Comparison of ENCODE assay signal across 25 cellular contexts in genomic region chr17:33893192-33893591, GRCh38.
"Had no signal": no experiment of that assay in that cellular context is flagged by ENCODE, and none has a peak within 500 bp of the region (broad histone marks: within the 10 kb centered on the region; RNA-seq: fewer than 3 reads in every experiment).

No MANE protein-coding gene starts in this region.

- H3K27me3 ChIP-seq: right lobe of liver, testis, uterus had no signal

- H3K9me3 ChIP-seq: neutrophil, pancreas, prostate gland, right lobe of liver, sigmoid colon, suprapubic skin, testis, tibial artery, transverse colon, upper lobe of right lung, uterus had no signal

- FAIRE-seq: pancreas, small intestine had no signal

- H3K4me3 ChIP-seq: pancreas, prostate gland, right lobe of liver, sigmoid colon, suprapubic skin, testis, tibial artery, transverse colon, upper lobe of right lung, uterus had no signal

- ATAC-seq: naive thymus-derived CD4-positive, alpha-beta T cell; natural killer cell; pancreas; right cardiac atrium; right lobe of liver; stimulated activated effector memory CD8-positive, alpha-beta T cell treated with anti-CD3 and anti-CD28 coated beads, Interleukin-12 subunit alpha, Interleukin-12 subunit beta, amount 100 ng/mL, for 72 hours; stimulated activated naive B cell treated with anti-CD40 and anti-IgM and Interleukin-4, amounts not matched to agents 10 μg/mL and 1 μg/mL and 100 μg/mL, for 72 hours; stimulated activated naive CD8-positive, alpha-beta T cell treated with anti-CD3 and anti-CD28 coated beads, Interleukin-15, amount 100 ng/mL, for 72 hours; stimulated activated naive CD8-positive, alpha-beta T cell treated with anti-CD3 and anti-CD28 coated beads, Interleukin-15, Interleukin-2, amounts not matched to agents 100 U/mL and 50 U/mL, for 24 hours; upper lobe of right lung had no signal

- DNase-seq: naive thymus-derived CD4-positive, alpha-beta T cell; natural killer cell; nucleus accumbens; pancreas; right cardiac atrium; right lobe of liver; sigmoid colon; small intestine; stimulated activated CD4-positive, alpha-beta T cell treated with anti-CD3 and anti-CD28 coated beads, Interleukin-15, amount 100 ng/mL, for 24 hours; stimulated activated CD4-positive, alpha-beta T cell treated with anti-CD3 and anti-CD28 coated beads, Interleukin-2, amount 100 ng/mL, for 24 hours; stimulated activated CD4-positive, alpha-beta T cell treated with anti-CD3 and anti-CD28 coated beads, Interleukin-2, amount 100 ng/mL, for 48 hours; stimulated activated CD4-positive, alpha-beta T cell treated with anti-CD3 and anti-CD28 coated beads, Interleukin-4, amount 100 ng/mL, for 24 hours; stimulated activated naive B cell treated with anti-CD40 and anti-IgM and Interleukin-4, amounts not matched to agents 10 μg/mL and 1 μg/mL and 100 μg/mL, for 72 hours; stimulated activated naive CD8-positive, alpha-beta T cell treated with anti-CD3 and anti-CD28 coated beads, Interleukin-15, amount 100 ng/mL, for 72 hours; stimulated activated naive CD8-positive, alpha-beta T cell treated with anti-CD3 and anti-CD28 coated beads, Interleukin-15, Interleukin-2, amounts not matched to agents 100 U/mL and 50 U/mL, for 24 hours; substantia nigra; testis; tibial artery; transverse colon; upper lobe of right lung; uterus had no signal

- H3K4me1 ChIP-seq: pancreas, prostate gland, right lobe of liver, sigmoid colon, suprapubic skin, testis, tibial artery, transverse colon, upper lobe of right lung, uterus had no signal

- H3K27ac ChIP-seq: neutrophil, pancreas, prostate gland, right lobe of liver, sigmoid colon, suprapubic skin, testis, tibial artery, transverse colon, upper lobe of right lung, uterus had no signal

- H3K36me3 ChIP-seq: neutrophil, pancreas, prostate gland, right lobe of liver, sigmoid colon, suprapubic skin, tibial artery, transverse colon, upper lobe of right lung, uterus had no signal
